In the genomic region with DNA sequence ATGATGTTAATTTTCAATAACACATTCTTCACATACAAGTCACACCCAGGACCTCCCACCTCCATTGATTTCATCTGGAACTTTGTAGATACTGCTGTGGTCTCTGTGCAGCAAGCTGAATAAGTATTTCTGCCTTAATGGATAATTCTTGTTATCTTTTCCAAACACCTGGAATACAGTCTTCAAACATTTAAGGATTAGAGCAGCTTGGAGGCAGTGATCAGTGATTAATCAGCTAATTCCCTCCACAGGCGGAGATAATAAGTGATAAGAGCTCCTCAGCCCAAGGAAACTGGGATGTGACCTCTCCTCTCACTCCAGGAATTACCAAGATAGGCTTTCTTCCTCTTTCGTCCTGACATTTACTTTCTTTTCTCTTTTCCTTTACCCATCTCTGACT, we compare ENCODE assay signal across 10 cellular contexts.
"Had no signal": no experiment of that assay in that cellular context is flagged by ENCODE, and none has a peak within 500 bp of the region (broad histone marks: within the 10 kb centered on the region; RNA-seq: fewer than 3 reads in every experiment).

No MANE protein-coding gene starts in this region.

- H3K9me3 ChIP-seq: HAP-1 had no signal

- ATAC-seq: HCT116 had no signal

- H3K4me3 ChIP-seq: GM23248, HAP-1 had no signal

- H3K27ac ChIP-seq: GM23248, KMS-11 had no signal

- FAIRE-seq: HTR-8/SVneo had no signal

- H3K4me1 ChIP-seq: HAP-1 had no signal

- DNase-seq: GM23248, GOT3, H7, HFFc6, IMR-90, KBM-7 had no signal

- H3K36me3 ChIP-seq: HAP-1 had no signal

- H3K9ac ChIP-seq: GM23248, KMS-11 had no signal

- H2AFZ ChIP-seq: GM23248 had no signal

- H3K4me2 ChIP-seq: KMS-11 had no signal
